7 cellular contexts compared by ENCODE assay signal in genomic region chr7:149090397-149091195, GRCh38. TPM values are rescaled to one million over a fixed set of nuclear protein-coding genes. Genes with fewer than 3 reads are reported as not detected.
DNase-seq lines count a peak whose midpoint lies in the region; ATAC-seq lines count a peak whose summit lies in the region.

Gene ZNF786, minus strand, starts transcription at chr7:149090718. Its CDS starts 78 bp downstream, at chr7:149090640.

- H3K9me3 ChIP-seq in T-helper 17 cell (ENCODE audit: control insufficient read depth, low read length, poor library complexity, severe bottlenecking): no peaks in the 10 kb centered on the region

- ATAC-seq in GM18499 (IDR thresholded peaks at IDR 0.05; ENCODE audit: insufficient read depth, unreplicated experiment) (peak; percentile 52), HG02885 (IDR thresholded peaks at IDR 0.05; ENCODE audit: poor library complexity, unreplicated experiment) (peak; percentile 83), T-helper 17 cell (peak; percentile 90)

- peaks cover 7% of the 10 kb centered on the region for H3K36me3 Mint-ChIP-seq in T-helper 17 cell (ENCODE audit: low read depth)

- DNase-seq in NCI-H146 treated with DMSO at 0.1 percent for 48 hours (lab: John Stamatoyannopoulos, UW; ENCODE audit: unreplicated experiment) (peak; percentile 87), T-helper 17 cell (peak; percentile 88 to 90 (median 88)), hepatic stellate cell (ENCODE audit: low spot score) (peak; percentile 91), retina (peak; percentile 97)

- H3K27ac Mint-ChIP-seq in T-helper 17 cell: peak within 1 kb of the TSS; percentile 97

- no peaks in the 10 kb centered on the region for H3K27me3 Mint-ChIP-seq in T-helper 17 cell

- H3K4me1 Mint-ChIP-seq in T-helper 17 cell: peaks cover 24% of the 10 kb centered on the region

- H3K27ac ChIP-seq in angular gyrus (ENCODE audit: low read depth, low read length): peak within 1 kb of the TSS; percentile 89

- peak within 1 kb of the TSS; percentile 100 for H3K4me3 Mint-ChIP-seq in T-helper 17 cell

RNA-seq across cellular contexts. Expression of gene ZNF786, which starts in this region (rescaled TPM):
- total RNA-seq in T-helper 17 cell: 1 to 10 TPM; 2.8 to 4.4 TPM

Comparison
In these comparisons a context has a peak if more than half of its experiments do, and no peak if none do; other contexts are left out.
1. Peak in every context shown above with its lines: DNase-seq, ATAC-seq and H3K27ac ChIP-seq.